In the genomic region with DNA sequence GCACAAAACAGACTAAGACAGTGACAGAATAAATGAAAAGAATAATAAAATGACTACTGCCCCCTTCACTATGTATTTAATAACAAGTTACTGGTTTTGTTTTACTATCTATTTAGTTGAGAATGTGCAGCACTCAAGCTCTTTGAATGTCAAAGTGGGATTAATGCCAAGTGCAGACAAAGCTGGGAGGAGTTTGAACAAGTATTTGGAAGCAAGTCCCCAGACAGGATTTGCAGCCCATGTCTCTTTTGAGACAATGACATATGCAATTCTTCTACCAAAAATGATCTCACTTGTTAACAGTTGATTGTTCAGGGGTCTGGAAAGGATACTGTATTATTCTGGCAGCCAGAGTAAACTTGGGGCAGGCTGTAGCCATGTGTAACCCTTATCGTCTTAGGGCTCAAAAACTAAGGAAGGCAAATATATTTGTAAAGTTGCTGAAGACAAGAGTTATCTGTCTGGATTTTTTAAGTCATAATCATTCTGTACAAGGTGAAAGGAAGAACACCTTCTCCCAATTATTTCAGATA, we compare ENCODE assay signal across 13 cellular contexts. TPM values are rescaled to one million over a fixed set of nuclear protein-coding genes. Genes with fewer than 3 reads are reported as not detected.
A peak's percentile ranks its signal among the peaks of the same experiment; 100 is the strongest.
DNase-seq lines count a peak whose midpoint lies in the region; ATAC-seq and TF ChIP-seq lines count a peak whose summit lies in the region.
"Had no signal": no experiment of that assay in that cellular context is flagged by ENCODE, and none has a peak within 500 bp of the region (broad histone marks: within the 10 kb centered on the region; RNA-seq: fewer than 3 reads in every experiment).

No MANE protein-coding gene starts in this region.

- CTCF ChIA-PET in GM10248 (lab: Yijun Ruan, JAX): no interaction called here

- no peak for ATAC-seq in GM21737 (IDR thresholded peaks at IDR 0.05; ENCODE audit: unreplicated experiment)
- ATAC-seq: PC-3; stimulated activated effector memory CD8-positive, alpha-beta T cell treated with anti-CD3 and anti-CD28 coated beads, Interleukin-12 subunit alpha, Interleukin-12 subunit beta, amount 100 ng/mL, for 72 hours had no signal

- in situ Hi-C loops in G401 (cut with HindIII; ENCODE audit: low sequenced_read_pairs): no loop called here

- DNase-seq in G401 (ENCODE audit: low spot score): peak; percentile 32
- DNase-seq in SK-N-MC (ENCODE audit: low read depth, low spot score): no peak
- peak; percentile 87 for DNase-seq in globus pallidus (ENCODE audit: low spot score)
- DNase-seq in pons (ENCODE audit: low spot score): peak; percentile 93
- DNase-seq in GM10248 (ENCODE audit: extremely low spot score): no peak
- DNase-seq in activated CD4-positive, alpha-beta T cell treated with anti-CD3 and anti-CD28 coated beads, Interleukin-2, amount 50 U/mL, for 48 hours: no peak
- no peak for DNase-seq in NCI-H2029 treated with DMSO at 0.1 percent for 48 hours (lab: John Stamatoyannopoulos, UW)
- DNase-seq: GM23248, MM.1S, PC-3 had no signal

- H3K36me3 ChIP-seq in SK-N-MC (ENCODE audit: insufficient read depth, low read length): no peaks in the 10 kb centered on the region

- H3K4me3 ChIP-seq in SK-N-MC: peak overlapping the region; percentile 22; the same call in 1 of the 2 replicates
- H3K4me3 ChIP-seq: GM23248 had no signal

- no peaks in the 10 kb centered on the region for H3K9me3 ChIP-seq in SK-N-MC (ENCODE audit: low read depth, low read length)

- TF ChIP-seq CTCF in GM10248 (IDR thresholded peaks at IDR 0.05; ENCODE audit: control extremely low read depth, extremely low read depth, low read depth, missing control alignments): no peak

- H3K27ac ChIP-seq in SK-N-MC: peak overlapping the region; percentile 67
- H3K27ac ChIP-seq: GM23248, VCaP had no signal

- POLR2A ChIA-PET in GM10248 (lab: Yijun Ruan, JAX): no interaction called here

- H3K9ac ChIP-seq in SK-N-MC (ENCODE audit: insufficient read length): no peak overlapping the region
- H3K9ac ChIP-seq: GM23248 had no signal

RNA-seq across cellular contexts. Expression of a gene that starts 15.8 kb away (rescaled TPM):
- total RNA-seq in G401 (2014; rRNA removed; shearing (Covaris generic)): 0.31 and 1.0 TPM in 2 replicates

RNA-seq across cellular contexts. Expression of a gene that starts 29.8 kb away (rescaled TPM):
- 48.0 and 50.5 TPM in 2 replicates for total RNA-seq in G401 (2014; rRNA removed; shearing (Covaris generic))

Comparison
In these comparisons a context has a peak if more than half of its experiments do, and no peak if none do; other contexts are left out.
1. DNase-seq: peak in G401 (single experiment), globus pallidus (single experiment) and pons (single experiment); none in SK-N-MC (single experiment), GM10248 (single experiment), activated CD4-positive, alpha-beta T cell treated with anti-CD3 and anti-CD28 coated beads, Interleukin-2, amount 50 U/mL, for 48 hours (0 of 2) and NCI-H2029 treated with DMSO at 0.1 percent for 48 hours (single experiment).